Comparison of ENCODE assay signal across 16 cellular contexts in genomic region chr15:55800216-55800615, GRCh38. TPM values are rescaled to one million over a fixed set of nuclear protein-coding genes. Genes with fewer than 3 reads are reported as not detected.
DNase-seq lines count a peak whose midpoint lies in the region; ATAC-seq and TF ChIP-seq lines count a peak whose summit lies in the region.
"Had no signal": no experiment of that assay in that cellular context is flagged by ENCODE, and none has a peak within 500 bp of the region (broad histone marks: within the 10 kb centered on the region; RNA-seq: fewer than 3 reads in every experiment).

No MANE protein-coding gene starts in this region.

- ATAC-seq in GM18907 (IDR thresholded peaks at IDR 0.05; ENCODE audit: unreplicated experiment) (no peak), lower lobe of right lung (no peak)
- ATAC-seq: mucosa of descending colon had no signal

- DNase-seq in GM23248 = no peak
- DNase-seq in fibroblast of lung (ENCODE audit: low read depth in 2 of 2) = no peak
- DNase-seq in osteoblast (ENCODE audit: insufficient read length, low spot score, missing footprints) = no peak
- DNase-seq in central memory CD4-positive, alpha-beta T cell = no peak
- DNase-seq in lower lobe of right lung = no peak
- DNase-seq: activated CD8-positive, alpha-beta memory T cell treated with anti-CD3 and anti-CD28 coated beads for 24 hours; cortex of kidney; NCI-H1694; NCI-H446 treated with DMSO at 0.1 percent for 48 hours; SHP77 treated with DMSO at 0.1 percent for 48 hours had no signal

- H3K79me2 ChIP-seq in GM23248 (ENCODE audit: insufficient read depth) (no peaks in the 10 kb centered on the region), OCI-LY1 (ENCODE audit: insufficient read depth, low read length) (no peaks in the 10 kb centered on the region), fibroblast of lung (ENCODE audit: control insufficient read depth, insufficient read depth, low read length) (no peaks in the 10 kb centered on the region), osteoblast (ENCODE audit: insufficient read depth, low read length) (no peaks in the 10 kb centered on the region)

- H3K9me3 ChIP-seq in GM23248 (ENCODE audit: low read depth) = no peaks in the 10 kb centered on the region
- H3K9me3 ChIP-seq in OCI-LY1 (ENCODE audit: low read length) = no peaks in the 10 kb centered on the region
- no peaks in the 10 kb centered on the region for H3K9me3 ChIP-seq in fibroblast of lung (ENCODE audit: control insufficient read depth, insufficient read depth, low read depth, low read length)
- H3K9me3 ChIP-seq in osteoblast (ENCODE audit: low read depth, low read length) = no peaks in the 10 kb centered on the region
- no peaks in the 10 kb centered on the region for H3K9me3 ChIP-seq in lower lobe of right lung
- H3K9me3 ChIP-seq: MG63, mucosa of descending colon had no signal

- H3K4me1 ChIP-seq in GM23248 (ENCODE audit: insufficient read depth) = no peaks in the 10 kb centered on the region
- H3K4me1 ChIP-seq in OCI-LY1 (ENCODE audit: insufficient read depth, low read length, severe bottlenecking) = peaks cover 5% of the 10 kb centered on the region
- no peaks in the 10 kb centered on the region for H3K4me1 ChIP-seq in fibroblast of lung (ENCODE audit: control insufficient read depth, extremely low read depth, insufficient read depth, low read length)
- peaks cover 8% of the 10 kb centered on the region for H3K4me1 ChIP-seq in osteoblast (ENCODE audit: insufficient read depth, low read length)
- no peaks in the 10 kb centered on the region for H3K4me1 ChIP-seq in lower lobe of right lung

- TF ChIP-seq CTCF in OCI-LY1 (IDR thresholded peaks at IDR 0.05; ENCODE audit: low read length) (no peak), fibroblast of lung (conservative IDR thresholded peaks at IDR 0.05 in 1 of 2, IDR thresholded peaks at IDR 0.05 in 1 of 2; ENCODE audit: low read depth in 1 of 2, low read length in 2 of 2) (no peak), osteoblast (IDR thresholded peaks at IDR 0.05; ENCODE audit: extremely low read depth, low read depth, low read length) (no peak), lower lobe of right lung (IDR thresholded peaks at IDR 0.05) (no peak)

- H3K27me3 ChIP-seq in GM23248 (replicated peaks; ENCODE audit: insufficient read depth) (0 out of 2 replicates have a peak, but pooled peaks cover 11% of the 10 kb centered on the region), OCI-LY1 (ENCODE audit: insufficient read depth, low read length) (no peaks in the 10 kb centered on the region; the same call in 1 of the 2 replicates), fibroblast of lung (ENCODE audit: control insufficient read depth, insufficient read depth, low read length) (no peaks in the 10 kb centered on the region), osteoblast (ENCODE audit: insufficient read depth, low read length) (no peaks in the 10 kb centered on the region), lower lobe of right lung (ENCODE audit: low read depth) (no peaks in the 10 kb centered on the region)

- WGBS in GM23248 (ENCODE audit: low coverage in 1 of 2, low lambda C conversion rate in 2 of 2, missing lambda C conversion rate in 2 of 2), 2 experiments = 92 to 93% methylated on average over 2 of the region's 2 CpGs

- H4K20me1 ChIP-seq in GM23248 (ENCODE audit: insufficient read depth) (no peaks in the 10 kb centered on the region), OCI-LY1 (ENCODE audit: insufficient read depth, low read length) (no peaks in the 10 kb centered on the region), fibroblast of lung (ENCODE audit: control insufficient read depth, extremely low read depth, insufficient read depth, low read length) (no peaks in the 10 kb centered on the region), osteoblast (ENCODE audit: insufficient read depth, low read length) (no peaks in the 10 kb centered on the region)

- H3K36me3 ChIP-seq in GM23248 (ENCODE audit: low read depth) = no peaks in the 10 kb centered on the region
- no peaks in the 10 kb centered on the region for H3K36me3 ChIP-seq in OCI-LY1 (ENCODE audit: insufficient read depth, low read length)
- H3K36me3 ChIP-seq in fibroblast of lung (ENCODE audit: control insufficient read depth, insufficient read depth, low read length) = no peaks in the 10 kb centered on the region
- no peaks in the 10 kb centered on the region for H3K36me3 ChIP-seq in osteoblast (ENCODE audit: insufficient read depth, low read length)
- H3K36me3 ChIP-seq in lower lobe of right lung = no peaks in the 10 kb centered on the region
- H3K36me3 ChIP-seq: MG63 had no signal

- H3F3A ChIP-seq in GM23248 (ENCODE audit: insufficient read depth) = no peaks in the 10 kb centered on the region
- no peaks in the 10 kb centered on the region for H3F3A ChIP-seq in OCI-LY1 (ENCODE audit: insufficient read depth, low read length)

- intact Hi-C loops in lower lobe of right lung (cut with DNase I) = no loop called here

- no peaks in the 10 kb centered on the region for H3K9me2 ChIP-seq in GM23248 (ENCODE audit: insufficient read depth)
- H3K9me2 ChIP-seq in OCI-LY1 (ENCODE audit: low read depth, low read length) = no peaks in the 10 kb centered on the region

- no peak overlapping the region for H3K9ac ChIP-seq in GM23248
- no peak overlapping the region for H3K9ac ChIP-seq in OCI-LY1 (ENCODE audit: low read length)
- H3K9ac ChIP-seq in fibroblast of lung (ENCODE audit: insufficient read depth, low read length) = no peak overlapping the region

- H3K4me2 ChIP-seq in GM23248 (ENCODE audit: unreplicated experiment) (no peak overlapping the region), OCI-LY1 (ENCODE audit: low read length) (peak overlapping the region; percentile 31; the same call in 1 of the 2 replicates), fibroblast of lung (ENCODE audit: extremely low read depth, insufficient read depth, low read length) (no peak overlapping the region), osteoblast (ENCODE audit: insufficient read depth, low read length) (no peak overlapping the region)

- in situ Hi-C loops in GM23248 (cut with MboI) = no loop called here

- no peak overlapping the region for H3K27ac ChIP-seq in GM23248
- H3K27ac ChIP-seq in OCI-LY1 (ENCODE audit: low read depth, low read length, poor library complexity, severe bottlenecking) = no peak overlapping the region
- no peak overlapping the region for H3K27ac ChIP-seq in fibroblast of lung (ENCODE audit: insufficient read depth, low read length)
- H3K27ac ChIP-seq in osteoblast (ENCODE audit: low read depth, low read length) = no peak overlapping the region
- H3K27ac ChIP-seq in lower lobe of right lung = no peak overlapping the region

- no peak overlapping the region for H3K4me3 ChIP-seq in GM23248
- H3K4me3 ChIP-seq in OCI-LY1 (ENCODE audit: low read depth, low read length, poor library complexity, severe bottlenecking) = no peak overlapping the region
- H3K4me3 ChIP-seq in fibroblast of lung (replicated peaks in 1 of 4; ENCODE audit: control extremely low read depth in 1 of 4, insufficient read depth in 1 of 4, low read depth in 3 of 4, low read length in 4 of 4) = no peak overlapping the region
- no peak overlapping the region for H3K4me3 ChIP-seq in osteoblast (ENCODE audit: insufficient read depth, low read length)
- no peak overlapping the region for H3K4me3 ChIP-seq in lower lobe of right lung
- H3K4me3 ChIP-seq: MG63, mucosa of descending colon had no signal

- H2AFZ ChIP-seq in GM23248 (peak overlapping the region; percentile 94), OCI-LY1 (ENCODE audit: low read length) (peak overlapping the region; percentile 97), fibroblast of lung (ENCODE audit: low read length) (peak overlapping the region; percentile 90), osteoblast (ENCODE audit: low read length) (peak overlapping the region; percentile 92)

RNA-seq across cellular contexts. Expression of gene PRTG, which starts 57.3 kb away (rescaled TPM):
- under 0.01 TPM in 1 of 2 replicates, not detected in the other for total RNA-seq in GM23248 (2014; rRNA removed; shearing (Covaris generic))
- polyA plus RNA-seq in GM23248 (2016; fragmentation: Nextera tagmentation; extraction: Ambion mirVana) = not detected in 2 replicates
- total RNA-seq in fibroblast of lung = 2.1 and 4.0 TPM in 2 replicates
- 0.90 and 2.1 TPM in 2 replicates for polyA plus RNA-seq in fibroblast of lung
- polyA plus RNA-seq in fibroblast of lung (2012) = 1.0 and 2.1 TPM in 2 replicates
- polyA minus RNA-seq in fibroblast of lung (ENCODE audit: low replicate concordance) = 0.19 and 0.90 TPM in 2 replicates
- 4.7 and 5.6 TPM in 2 replicates for total RNA-seq in osteoblast
- 10.5 TPM for total RNA-seq in lower lobe of right lung
- total RNA-seq: activated naive CD8-positive, alpha-beta T cell treated with anti-CD3 and anti-CD28 coated beads for 36 hours; activated T-helper 1 cell treated with anti-CD3 and anti-CD28 coated beads, Interleukin-12 subunit alpha, Interleukin-12 subunit beta, Interleukin-2, Interleukin-4 antibody, amounts not matched to agents 30 ng/mL and 10 ng/mL and 1 ng/mL, durations not matched to agents 14 hours and 24 hours and 36 hours had no signal
